ENCODE assay signal across 1 cellular context in the genomic region with DNA sequence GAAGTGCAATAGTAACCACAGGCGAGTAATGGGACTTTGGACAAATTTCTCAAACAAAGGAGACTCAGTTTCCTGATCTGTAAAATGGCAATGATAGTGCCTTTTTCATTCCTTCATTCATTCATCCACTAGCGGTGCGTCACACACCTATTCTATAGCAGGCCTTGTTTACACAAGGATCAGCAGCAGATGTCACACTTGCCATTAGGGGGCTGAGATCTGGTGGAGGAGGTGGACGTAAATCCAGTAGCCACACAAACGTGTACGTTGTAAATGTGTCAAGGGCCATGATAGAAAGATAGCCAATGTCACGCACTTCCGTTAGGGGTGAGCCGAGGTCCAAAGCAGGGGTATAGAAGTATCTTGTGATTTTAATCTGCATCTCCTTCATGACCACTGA.
TF ChIP-seq lines count a peak whose summit lies in the region.

No MANE protein-coding gene starts in this region.

TF ChIP-seq in Ishikawa, 13 proteins besides CTCF, POLR2A, EP300 and RAD21 (continued from another document):
- TF ChIP-seq, protein P1, sequence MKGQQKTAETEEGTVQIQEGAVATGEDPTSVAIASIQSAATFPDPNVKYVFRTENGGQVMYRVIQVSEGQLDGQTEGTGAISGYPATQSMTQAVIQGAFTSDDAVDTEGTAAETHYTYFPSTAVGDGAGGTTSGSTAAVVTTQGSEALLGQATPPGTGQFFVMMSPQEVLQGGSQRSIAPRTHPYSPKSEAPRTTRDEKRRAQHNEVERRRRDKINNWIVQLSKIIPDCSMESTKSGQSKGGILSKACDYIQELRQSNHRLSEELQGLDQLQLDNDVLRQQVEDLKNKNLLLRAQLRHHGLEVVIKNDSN (IDR thresholded peaks at IDR 0.05): no peak
- TF ChIP-seq, protein P2, sequence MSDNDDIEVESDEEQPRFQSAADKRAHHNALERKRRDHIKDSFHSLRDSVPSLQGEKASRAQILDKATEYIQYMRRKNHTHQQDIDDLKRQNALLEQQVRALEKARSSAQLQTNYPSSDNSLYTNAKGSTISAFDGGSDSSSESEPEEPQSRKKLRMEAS (IDR thresholded peaks at IDR 0.05): no peak
- TF ChIP-seq NFIC (IDR thresholded peaks at IDR 0.05): no peak
- no peak for TF ChIP-seq TEAD4 (IDR thresholded peaks at IDR 0.05)
- no peak for TF ChIP-seq ZBTB7A (IDR thresholded peaks at IDR 0.05; ENCODE audit: low read depth)
